ENCODE assay signal across 12 cellular contexts in the genomic region with DNA sequence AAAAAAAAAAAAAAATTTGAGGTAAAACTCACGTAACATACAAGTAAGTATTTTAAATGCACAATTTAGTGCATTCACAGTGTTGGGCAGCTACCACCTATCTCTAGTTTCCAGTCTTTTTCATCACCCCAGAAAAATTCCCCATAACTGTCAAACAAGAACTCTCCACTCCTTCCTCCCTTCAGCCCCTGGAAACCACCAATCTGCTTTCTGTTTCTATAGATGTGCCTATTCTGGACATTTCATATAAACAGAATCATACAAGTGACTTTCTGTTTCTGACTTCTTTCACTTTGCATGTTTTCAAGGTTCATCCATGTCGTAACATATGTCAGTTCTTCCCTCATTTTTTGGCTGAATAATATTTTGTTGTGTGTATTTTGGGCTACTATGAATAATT. TPM values are rescaled to one million over a fixed set of nuclear protein-coding genes. Genes with fewer than 3 reads are reported as not detected.
DNase-seq lines count a peak whose midpoint lies in the region; ATAC-seq lines count a peak whose summit lies in the region.
"Had no signal": no experiment of that assay in that cellular context is flagged by ENCODE, and none has a peak within 500 bp of the region (broad histone marks: within the 10 kb centered on the region; RNA-seq: fewer than 3 reads in every experiment).

No MANE protein-coding gene starts in this region.

- ATAC-seq in activated CD8-positive, alpha-beta memory T cell treated with anti-CD3 and anti-CD28 coated beads, Interleukin-2, amount 10 ng/mL, durations not matched to agents 7 days and 5 days = peak; percentile 74
- ATAC-seq in HG02852 (IDR thresholded peaks at IDR 0.05; ENCODE audit: unreplicated experiment) = peak; percentile 91
- ATAC-seq in stimulated activated naive B cell treated with anti-CD40 and anti-IgM and Interleukin-4, amounts not matched to agents 10 μg/mL and 1 μg/mL and 100 μg/mL, for 72 hours (replicated peaks) = peak; percentile 61 to 77
- ATAC-seq in HG02840 (IDR thresholded peaks at IDR 0.05; ENCODE audit: low FRiP score, unreplicated experiment) = no peak

- no peaks in the 10 kb centered on the region for H3K36me3 ChIP-seq in CD8-positive, alpha-beta memory T cell (ENCODE audit: insufficient read depth, low read length)
- H3K36me3 ChIP-seq: upper lobe of left lung had no signal

- peaks cover 15% of the 10 kb centered on the region for H3K9me3 Mint-ChIP-seq in activated CD8-positive, alpha-beta memory T cell treated with anti-CD3 and anti-CD28 coated beads, Interleukin-2, amount 10 ng/mL, durations not matched to agents 7 days and 5 days (ENCODE audit: low read depth)
- H3K9me3 Mint-ChIP-seq in stimulated activated naive B cell treated with anti-CD40 and anti-IgM and Interleukin-4, amounts not matched to agents 10 μg/mL and 1 μg/mL and 100 μg/mL, for 72 hours = peaks cover 23% of the 10 kb centered on the region in 2 donors
- H3K9me3 Mint-ChIP-seq in CD8-positive, alpha-beta memory T cell = peaks cover 14 to 22% (median 17%) of the 10 kb centered on the region in 5 donors

- H3K4me3 Mint-ChIP-seq in activated CD8-positive, alpha-beta memory T cell treated with anti-CD3 and anti-CD28 coated beads, Interleukin-2, amount 10 ng/mL, durations not matched to agents 7 days and 5 days = peak overlapping the region; percentile 14
- H3K4me3 Mint-ChIP-seq in stimulated activated naive B cell treated with anti-CD40 and anti-IgM and Interleukin-4, amounts not matched to agents 10 μg/mL and 1 μg/mL and 100 μg/mL, for 72 hours = no peak overlapping the region
- H3K4me3 Mint-ChIP-seq in CD8-positive, alpha-beta memory T cell = no peak overlapping the region

- peaks cover 38% of the 10 kb centered on the region for H3K36me3 Mint-ChIP-seq in activated CD8-positive, alpha-beta memory T cell treated with anti-CD3 and anti-CD28 coated beads, Interleukin-2, amount 10 ng/mL, durations not matched to agents 7 days and 5 days
- peaks cover 16 to 17% of the 10 kb centered on the region in 2 donors for H3K36me3 Mint-ChIP-seq in stimulated activated naive B cell treated with anti-CD40 and anti-IgM and Interleukin-4, amounts not matched to agents 10 μg/mL and 1 μg/mL and 100 μg/mL, for 72 hours
- H3K36me3 Mint-ChIP-seq in CD8-positive, alpha-beta memory T cell = peaks cover 0 to 30% (median 6%) of the 10 kb centered on the region in 3 donors

- peaks cover 2% of the 10 kb centered on the region for H3K27me3 Mint-ChIP-seq in activated CD8-positive, alpha-beta memory T cell treated with anti-CD3 and anti-CD28 coated beads, Interleukin-2, amount 10 ng/mL, durations not matched to agents 7 days and 5 days
- peaks cover 47% of the 10 kb centered on the region in 2 donors for H3K27me3 Mint-ChIP-seq in stimulated activated naive B cell treated with anti-CD40 and anti-IgM and Interleukin-4, amounts not matched to agents 10 μg/mL and 1 μg/mL and 100 μg/mL, for 72 hours
- peaks cover 0 to 1% of the 10 kb centered on the region in 2 donors for H3K27me3 Mint-ChIP-seq in CD8-positive, alpha-beta memory T cell

- H3K27ac ChIP-seq in CD8-positive, alpha-beta memory T cell (ENCODE audit: low read depth, low read length) = no peak overlapping the region
- H3K27ac ChIP-seq: upper lobe of left lung had no signal

- POLR2A ChIA-PET in CD8-positive, alpha-beta memory T cell (lab: Charles Lee) = no interaction called here

- H3K27ac Mint-ChIP-seq in activated CD8-positive, alpha-beta memory T cell treated with anti-CD3 and anti-CD28 coated beads, Interleukin-2, amount 10 ng/mL, durations not matched to agents 7 days and 5 days = peak overlapping the region; percentile 79
- H3K27ac Mint-ChIP-seq in stimulated activated naive B cell treated with anti-CD40 and anti-IgM and Interleukin-4, amounts not matched to agents 10 μg/mL and 1 μg/mL and 100 μg/mL, for 72 hours = no peak overlapping the region
- H3K27ac Mint-ChIP-seq in CD8-positive, alpha-beta memory T cell = no peak overlapping the region

- no peaks in the 10 kb centered on the region for H3K27me3 ChIP-seq in CD8-positive, alpha-beta memory T cell (ENCODE audit: insufficient read depth, low read length, poor library complexity, severe bottlenecking)
- H3K27me3 ChIP-seq: upper lobe of left lung had no signal

- intact Hi-C loops in head of caudate nucleus (cut with DNase I) = no loop called here

- no peak overlapping the region for H3K4me3 ChIP-seq in CD8-positive, alpha-beta memory T cell (ENCODE audit: low read length)
- H3K4me3 ChIP-seq: upper lobe of left lung had no signal

- peaks cover 7% of the 10 kb centered on the region for H3K4me1 ChIP-seq in CD8-positive, alpha-beta memory T cell (ENCODE audit: insufficient read depth, low read length)
- H3K4me1 ChIP-seq: upper lobe of left lung had no signal

- CTCF ChIA-PET in activated CD8-positive, alpha-beta memory T cell treated with anti-CD3 and anti-CD28 coated beads, Interleukin-2, amount 10 ng/mL, durations not matched to agents 7 days and 5 days (lab: Charles Lee) = interaction anchor here (1.9 kb wide), 1 partner anchor 11 kb away, joined by 4 read pairs; no protein-coding TSS in a partner anchor
- CTCF ChIA-PET in CD8-positive, alpha-beta memory T cell (lab: Charles Lee) = no interaction called here

- peaks cover 40% of the 10 kb centered on the region for H3K4me1 Mint-ChIP-seq in activated CD8-positive, alpha-beta memory T cell treated with anti-CD3 and anti-CD28 coated beads, Interleukin-2, amount 10 ng/mL, durations not matched to agents 7 days and 5 days
- H3K4me1 Mint-ChIP-seq in stimulated activated naive B cell treated with anti-CD40 and anti-IgM and Interleukin-4, amounts not matched to agents 10 μg/mL and 1 μg/mL and 100 μg/mL, for 72 hours = peaks cover 26 to 35% of the 10 kb centered on the region in 2 donors
- peaks cover 14 to 30% (median 24%) of the 10 kb centered on the region in 3 donors for H3K4me1 Mint-ChIP-seq in CD8-positive, alpha-beta memory T cell

- DNase-seq in activated CD8-positive, alpha-beta memory T cell treated with anti-CD3 and anti-CD28 coated beads, Interleukin-2, amount 10 ng/mL, durations not matched to agents 7 days and 5 days = no peak
- no peak for DNase-seq in activated CD8-positive, alpha-beta memory T cell treated with anti-CD3 and anti-CD28 coated beads for 24 hours
- DNase-seq in RPMI8226 (peak; percentile 43), head of caudate nucleus (no peak)
- DNase-seq in stimulated activated naive B cell treated with anti-CD40 and anti-IgM and Interleukin-4, amounts not matched to agents 10 μg/mL and 1 μg/mL and 100 μg/mL, for 72 hours = no peak
- no peak for DNase-seq in CD8-positive, alpha-beta memory T cell
- DNase-seq: amygdala, NCI-H82, T1000, upper lobe of left lung had no signal

- H3K9me3 ChIP-seq in CD8-positive, alpha-beta memory T cell (ENCODE audit: low read length) = peaks cover 5% of the 10 kb centered on the region

RNA-seq across cellular contexts. Expression of a gene that starts 24.9 kb away (rescaled TPM):
- 10 to 100 TPM; 13.0 to 33.5 TPM for total RNA-seq in activated CD8-positive, alpha-beta memory T cell treated with anti-CD3 and anti-CD28 coated beads, Interleukin-2, amount 10 ng/mL, durations not matched to agents 7 days and 5 days
- total RNA-seq in CD8-positive, alpha-beta memory T cell = 10 to 100 TPM; 37.9 to 39.7 TPM
- 9.7 TPM for polyA plus RNA-seq in CD8-positive, alpha-beta memory T cell
